1 cellular context compared by ENCODE assay signal in genomic region chr2:48540237-48540935, GRCh38.
TF ChIP-seq lines count a peak whose summit lies in the region.

No MANE protein-coding gene starts in this region.

TF ChIP-seq in H1, 55 proteins besides CTCF, POLR2A, EP300 and RAD21:
- TF ChIP-seq ASH2L (IDR thresholded peaks at IDR 0.05; ENCODE audit: low read length) = no peak
- no peak for TF ChIP-seq SP1 (IDR thresholded peaks at IDR 0.05; ENCODE audit: low read depth, low read length)
- TF ChIP-seq EGR1 (IDR thresholded peaks at IDR 0.05; ENCODE audit: borderline replicate concordance, low read depth, low read length) = no peak
- TF ChIP-seq NANOG (IDR thresholded peaks at IDR 0.05; ENCODE audit: insufficient read depth, low read depth, low read length, poor library complexity, severe bottlenecking) = no peak
- TF ChIP-seq, protein P1, sequence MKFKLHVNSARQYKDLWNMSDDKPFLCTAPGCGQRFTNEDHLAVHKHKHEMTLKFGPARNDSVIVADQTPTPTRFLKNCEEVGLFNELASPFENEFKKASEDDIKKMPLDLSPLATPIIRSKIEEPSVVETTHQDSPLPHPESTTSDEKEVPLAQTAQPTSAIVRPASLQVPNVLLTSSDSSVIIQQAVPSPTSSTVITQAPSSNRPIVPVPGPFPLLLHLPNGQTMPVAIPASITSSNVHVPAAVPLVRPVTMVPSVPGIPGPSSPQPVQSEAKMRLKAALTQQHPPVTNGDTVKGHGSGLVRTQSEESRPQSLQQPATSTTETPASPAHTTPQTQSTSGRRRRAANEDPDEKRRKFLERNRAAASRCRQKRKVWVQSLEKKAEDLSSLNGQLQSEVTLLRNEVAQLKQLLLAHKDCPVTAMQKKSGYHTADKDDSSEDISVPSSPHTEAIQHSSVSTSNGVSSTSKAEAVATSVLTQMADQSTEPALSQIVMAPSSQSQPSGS (IDR thresholded peaks at IDR 0.05; ENCODE audit: low read length) = no peak
- TF ChIP-seq FOSL1 (IDR thresholded peaks at IDR 0.05; ENCODE audit: insufficient read depth, low read depth, low read length) = no peak
- TF ChIP-seq SIRT6 (IDR thresholded peaks at IDR 0.05; ENCODE audit: low read length) = no peak
- no peak for TF ChIP-seq CBX5 (IDR thresholded peaks at IDR 0.05; ENCODE audit: low read depth, low read length)
- no peak for TF ChIP-seq MAFK (IDR thresholded peaks at IDR 0.05; ENCODE audit: low read depth, low read length)
- no peak for TF ChIP-seq HDAC6 (IDR thresholded peaks at IDR 0.05; ENCODE audit: low read depth, low read length)
- TF ChIP-seq RXRA (IDR thresholded peaks at IDR 0.05; ENCODE audit: insufficient read depth, low read depth, low read length) = no peak
- TF ChIP-seq CHD7 (IDR thresholded peaks at IDR 0.05; ENCODE audit: insufficient replicate concordance, low read length) = no peak
